22 cellular contexts compared by ENCODE assay signal in the genomic region with DNA sequence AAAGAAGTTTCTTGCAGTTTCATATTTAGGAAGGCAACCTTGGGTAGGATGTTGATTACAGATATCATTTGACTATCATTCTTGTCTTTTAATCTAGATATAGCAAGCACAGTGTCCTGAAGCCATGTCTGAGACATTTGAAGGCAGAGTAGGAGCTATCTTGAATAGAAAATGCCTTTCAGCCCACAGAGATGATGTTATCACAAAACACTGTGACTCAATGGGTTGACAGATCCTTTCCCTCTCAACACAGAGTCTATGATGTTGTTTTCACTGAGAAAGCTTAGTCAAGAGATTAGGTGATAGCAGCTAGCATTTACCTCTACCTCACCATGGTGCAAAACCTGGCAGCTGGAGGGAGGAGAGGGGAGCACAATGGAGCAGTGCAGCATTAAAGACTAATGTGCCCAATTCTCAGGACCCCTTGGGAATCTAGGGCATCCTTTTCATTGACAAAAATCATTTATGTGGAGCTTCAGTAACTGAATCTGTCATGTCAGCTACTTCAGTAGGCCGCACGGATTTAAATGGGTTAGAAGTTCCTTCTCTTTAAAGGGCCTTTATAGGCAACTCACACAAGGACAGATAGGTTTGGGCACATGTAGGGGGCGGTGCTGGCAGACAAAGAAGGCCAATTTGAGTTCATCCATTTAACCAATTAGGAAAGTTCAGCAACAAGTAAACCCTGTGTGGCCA.
DNase-seq lines count a peak whose midpoint lies in the region; ATAC-seq lines count a peak whose summit lies in the region.
"Had no signal": no experiment of that assay in that cellular context is flagged by ENCODE, and none has a peak within 500 bp of the region (broad histone marks: within the 10 kb centered on the region; RNA-seq: fewer than 3 reads in every experiment).

No MANE protein-coding gene starts in this region.

- no peak overlapping the region for H3K23ac ChIP-seq in mesendoderm (ENCODE audit: low read length)

- H3K4me1 ChIP-seq in mesendoderm (ENCODE audit: control insufficient read depth, low read depth, low read length), result no peaks in the 10 kb centered on the region

- peak; percentile 63 to 91 for ATAC-seq in activated T-cell treated with anti-CD3 and anti-CD28 coated beads, Interleukin-2, amount 50 U/mL, for 4 hours
- ATAC-seq in activated T-helper 17 cell treated with anti-CD3 and anti-CD28 coated beads, Interleukin-2, amount 50 U/mL, for 72 hours (replicated peaks), result peak; percentile 59
- ATAC-seq in HG02870 (IDR thresholded peaks at IDR 0.05; ENCODE audit: unreplicated experiment) (no peak), Right ventricle myocardium inferior (no peak)
- ATAC-seq: CD8-positive, alpha-beta T cell; HCT116 had no signal

- H3K18ac ChIP-seq in mesendoderm (ENCODE audit: low read length), result no peak overlapping the region

- H3K56ac ChIP-seq in mesendoderm (ENCODE audit: low read length), result no peak overlapping the region

- WGBS in mesendoderm (ENCODE audit: extremely low coverage, insufficient coverage, low lambda C conversion rate), result no CpG with 5 or more reads among the region's 3 CpGs

- intact Hi-C loops in Right ventricle myocardium inferior (cut with DNase I), result no loop called here

- no peak overlapping the region for H4K8ac ChIP-seq in mesendoderm (ENCODE audit: low read depth, low read length)

- no peak overlapping the region for H4K5ac ChIP-seq in mesendoderm (ENCODE audit: low read length)

- no peaks in the 10 kb centered on the region for H3K79me2 ChIP-seq in mesendoderm (ENCODE audit: control insufficient read depth, insufficient read depth, low read length)

- no peak overlapping the region for H3K4ac ChIP-seq in mesendoderm (ENCODE audit: low read depth, low read length)

- peaks cover 2% of the 10 kb centered on the region for H3K27me3 Mint-ChIP-seq in activated T-cell treated with anti-CD3 and anti-CD28 coated beads, Interleukin-2, amount 50 U/mL, for 4 hours (ENCODE audit: low read depth)
- no peaks in the 10 kb centered on the region for H3K27me3 Mint-ChIP-seq in activated T-helper 17 cell treated with anti-CD3 and anti-CD28 coated beads, Interleukin-2, amount 50 U/mL, for 72 hours

- no peaks in the 10 kb centered on the region for H3K4me1 Mint-ChIP-seq in activated T-cell treated with anti-CD3 and anti-CD28 coated beads, Interleukin-2, amount 50 U/mL, for 4 hours (ENCODE audit: low read depth)
- H3K4me1 Mint-ChIP-seq in activated T-helper 17 cell treated with anti-CD3 and anti-CD28 coated beads, Interleukin-2, amount 50 U/mL, for 72 hours, result no peaks in the 10 kb centered on the region

- no peak overlapping the region for H2AK5ac ChIP-seq in mesendoderm (ENCODE audit: low read length)

- no peak for DNase-seq in activated T-cell treated with anti-CD3 and anti-CD28 coated beads, Interleukin-2, amount 50 U/mL, for 4 hours
- DNase-seq in activated T-cell treated with anti-CD3 and anti-CD28 coated beads for 4 hours, result no peak
- peak; percentile 77 for DNase-seq in NCI-H82 (lab: John Stamatoyannopoulos, UW)
- peak; percentile 54 for DNase-seq in mesendoderm
- DNase-seq in SKM-1 (lab: John Stamatoyannopoulos, UW; ENCODE audit: unreplicated experiment), result no peak
- no peak for DNase-seq in Right ventricle myocardium inferior (ENCODE audit: missing footprints)
- DNase-seq: 8988T; AML-193; C1 segment of cervical spinal cord; CD8-positive, alpha-beta T cell; DMS153; GM23248; KBM-7; NCI-H1092; NCI-H1436 treated with DMSO at 0.1 percent for 48 hours; NCI-H1930; NK-92 treated with Interleukin-12 subunit alpha and Interleukin-12 subunit beta, amount 100 ng/mL, for 24 hours; SIG-M5 had no signal

- no peak overlapping the region for H2BK15ac ChIP-seq in mesendoderm (replicated peaks; ENCODE audit: low read depth)

- no peaks in the 10 kb centered on the region for H3K36me3 Mint-ChIP-seq in activated T-cell treated with anti-CD3 and anti-CD28 coated beads, Interleukin-2, amount 50 U/mL, for 4 hours (ENCODE audit: insufficient read depth)
- no peaks in the 10 kb centered on the region for H3K36me3 Mint-ChIP-seq in activated T-helper 17 cell treated with anti-CD3 and anti-CD28 coated beads, Interleukin-2, amount 50 U/mL, for 72 hours (ENCODE audit: low read depth)
- H3K36me3 Mint-ChIP-seq: CD8-positive, alpha-beta T cell had no signal

- H2BK5ac ChIP-seq in mesendoderm (ENCODE audit: low read length), result no peak overlapping the region

- H3K4me3 ChIP-seq in mesendoderm (ENCODE audit: low read length), result no peak overlapping the region
- H3K4me3 ChIP-seq: GM23248 had no signal

- no peaks in the 10 kb centered on the region for H3K9me3 Mint-ChIP-seq in activated T-cell treated with anti-CD3 and anti-CD28 coated beads, Interleukin-2, amount 50 U/mL, for 4 hours
- no peaks in the 10 kb centered on the region for H3K9me3 Mint-ChIP-seq in activated T-helper 17 cell treated with anti-CD3 and anti-CD28 coated beads, Interleukin-2, amount 50 U/mL, for 72 hours
- H3K9me3 Mint-ChIP-seq: CD8-positive, alpha-beta T cell had no signal

- no peak overlapping the region for H3K27ac Mint-ChIP-seq in activated T-helper 17 cell treated with anti-CD3 and anti-CD28 coated beads, Interleukin-2, amount 50 U/mL, for 72 hours
- H3K27ac Mint-ChIP-seq: CD8-positive, alpha-beta T cell had no signal

- no peaks in the 10 kb centered on the region for H3K36me3 ChIP-seq in mesendoderm (ENCODE audit: control insufficient read depth, insufficient read depth, low read length)

- H3K4me3 Mint-ChIP-seq in activated T-cell treated with anti-CD3 and anti-CD28 coated beads, Interleukin-2, amount 50 U/mL, for 4 hours, result no peak overlapping the region
- no peak overlapping the region for H3K4me3 Mint-ChIP-seq in activated T-helper 17 cell treated with anti-CD3 and anti-CD28 coated beads, Interleukin-2, amount 50 U/mL, for 72 hours
- H3K4me3 Mint-ChIP-seq: CD8-positive, alpha-beta T cell had no signal

- H2BK120ac ChIP-seq in mesendoderm (ENCODE audit: low read depth, low read length), result no peak overlapping the region

- H3K4me2 ChIP-seq in mesendoderm (ENCODE audit: low read length), result no peak overlapping the region

- H3K79me1 ChIP-seq in mesendoderm (ENCODE audit: low read length), result no peaks in the 10 kb centered on the region

- H3K27ac ChIP-seq in mesendoderm (ENCODE audit: low read depth, low read length), result no peak overlapping the region
- H3K27ac ChIP-seq: GM23248, RWPE1 had no signal

- no peak overlapping the region for H3K9ac ChIP-seq in mesendoderm (ENCODE audit: low read length)
- H3K9ac ChIP-seq: GM23248 had no signal

- H3K27me3 ChIP-seq in mesendoderm (ENCODE audit: insufficient read depth, low read length, poor library complexity), result no peaks in the 10 kb centered on the region

Comparison
In these comparisons a context has a peak if more than half of its experiments do, and no peak if none do; other contexts are left out.
1. ATAC-seq: peak in activated T-cell treated with anti-CD3 and anti-CD28 coated beads, Interleukin-2, amount 50 U/mL, for 4 hours (2 of 2) and activated T-helper 17 cell treated with anti-CD3 and anti-CD28 coated beads, Interleukin-2, amount 50 U/mL, for 72 hours (single experiment); none in HG02870 (single experiment) and Right ventricle myocardium inferior (single experiment).
2. DNase-seq: peak in NCI-H82 (single experiment) and mesendoderm (single experiment); none in activated T-cell treated with anti-CD3 and anti-CD28 coated beads, Interleukin-2, amount 50 U/mL, for 4 hours (single experiment), activated T-cell treated with anti-CD3 and anti-CD28 coated beads for 4 hours (single experiment), SKM-1 (single experiment) and Right ventricle myocardium inferior (single experiment).